Comparison of ENCODE assay signal across 14 cellular contexts in the genomic region with DNA sequence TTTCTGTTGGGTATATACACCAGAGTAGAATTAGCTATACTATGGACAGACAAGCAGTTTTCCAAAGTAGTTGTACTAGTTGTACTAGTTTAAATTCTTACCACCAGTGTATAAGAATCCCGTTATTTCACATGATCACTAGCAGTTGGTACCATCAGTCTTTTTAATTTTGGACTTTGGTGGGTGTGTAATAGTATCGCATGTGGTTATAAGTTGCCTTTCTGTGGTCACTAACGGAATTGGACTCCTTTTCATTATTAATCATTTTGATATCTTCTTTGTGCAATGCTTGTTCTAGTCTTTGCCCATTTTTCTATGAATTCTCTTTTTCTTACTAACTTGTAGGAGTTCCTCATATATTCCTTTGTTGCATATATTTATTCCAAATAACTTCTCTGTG.
A peak's percentile ranks its signal among the peaks of the same experiment; 100 is the strongest.
DNase-seq lines count a peak whose midpoint lies in the region; ATAC-seq lines count a peak whose summit lies in the region.
"Had no signal": no experiment of that assay in that cellular context is flagged by ENCODE, and none has a peak within 500 bp of the region (broad histone marks: within the 10 kb centered on the region; RNA-seq: fewer than 3 reads in every experiment).

No MANE protein-coding gene starts in this region.

- no peak for DNase-seq in activated T-cell treated with anti-CD3 and anti-CD28 coated beads, Interleukin-2, amount 50 U/mL, for 4 hours
- no peak for DNase-seq in activated T-cell treated with anti-CD3 and anti-CD28 coated beads, Interleukin-2, amount 50 U/mL, for 48 hours
- DNase-seq in LHCN-M2 (ENCODE audit: low read depth) = peak; percentile 26
- DNase-seq in activated naive CD8-positive, alpha-beta T cell treated with anti-CD3 and anti-CD28 coated beads for 36 hours = no peak
- DNase-seq in anterior cingulate cortex (lab: John Stamatoyannopoulos, UW) = no peak
- DNase-seq in hypothalamus (lab: John Stamatoyannopoulos, UW) = no peak
- DNase-seq: GM23248, HCEC 1CT, MG63, NCI-H1092, NCI-H510A treated with DMSO at 0.1 percent for 48 hours, PC-9 had no signal

- H3K27ac Mint-ChIP-seq in activated naive CD8-positive, alpha-beta T cell treated with anti-CD3 and anti-CD28 coated beads for 36 hours = peak overlapping the region; percentile 65
- H3K27ac Mint-ChIP-seq in stimulated activated naive CD8-positive, alpha-beta T cell treated with anti-CD3 and anti-CD28 coated beads, Interleukin-15, Interleukin-2, amounts not matched to agents 100 ng/mL and 50 ng/mL, for 24 hours = peak overlapping the region; percentile 74

- peak; percentile 30 to 62 for ATAC-seq in activated T-cell treated with anti-CD3 and anti-CD28 coated beads, Interleukin-2, amount 50 U/mL, for 4 hours
- ATAC-seq in HG03280 (IDR thresholded peaks at IDR 0.05; ENCODE audit: unreplicated experiment) = no peak

- H3K4me3 Mint-ChIP-seq in activated T-cell treated with anti-CD3 and anti-CD28 coated beads, Interleukin-2, amount 50 U/mL, for 4 hours = peak overlapping the region; percentile 6
- H3K4me3 Mint-ChIP-seq in activated naive CD8-positive, alpha-beta T cell treated with anti-CD3 and anti-CD28 coated beads for 36 hours = peak overlapping the region; percentile 22
- peak overlapping the region; percentile 30 for H3K4me3 Mint-ChIP-seq in stimulated activated naive CD8-positive, alpha-beta T cell treated with anti-CD3 and anti-CD28 coated beads, Interleukin-15, Interleukin-2, amounts not matched to agents 100 ng/mL and 50 ng/mL, for 24 hours

- peaks cover 18% of the 10 kb centered on the region for H3K36me3 Mint-ChIP-seq in activated T-cell treated with anti-CD3 and anti-CD28 coated beads, Interleukin-2, amount 50 U/mL, for 4 hours (ENCODE audit: insufficient read depth)
- H3K36me3 Mint-ChIP-seq in activated naive CD8-positive, alpha-beta T cell treated with anti-CD3 and anti-CD28 coated beads for 36 hours = peaks cover 44% of the 10 kb centered on the region
- H3K36me3 Mint-ChIP-seq in stimulated activated naive CD8-positive, alpha-beta T cell treated with anti-CD3 and anti-CD28 coated beads, Interleukin-15, Interleukin-2, amounts not matched to agents 100 ng/mL and 50 ng/mL, for 24 hours (ENCODE audit: low read depth) = peaks cover 56% of the 10 kb centered on the region

- peaks cover 46% of the 10 kb centered on the region for H3K4me1 Mint-ChIP-seq in activated T-cell treated with anti-CD3 and anti-CD28 coated beads, Interleukin-2, amount 50 U/mL, for 4 hours (ENCODE audit: low read depth)
- H3K4me1 Mint-ChIP-seq in activated naive CD8-positive, alpha-beta T cell treated with anti-CD3 and anti-CD28 coated beads for 36 hours = peaks cover 44% of the 10 kb centered on the region
- peaks cover 53% of the 10 kb centered on the region for H3K4me1 Mint-ChIP-seq in stimulated activated naive CD8-positive, alpha-beta T cell treated with anti-CD3 and anti-CD28 coated beads, Interleukin-15, Interleukin-2, amounts not matched to agents 100 ng/mL and 50 ng/mL, for 24 hours (ENCODE audit: low read depth)

- no peaks in the 10 kb centered on the region for H3K27me3 Mint-ChIP-seq in activated T-cell treated with anti-CD3 and anti-CD28 coated beads, Interleukin-2, amount 50 U/mL, for 4 hours (ENCODE audit: low read depth)
- H3K27me3 Mint-ChIP-seq in activated naive CD8-positive, alpha-beta T cell treated with anti-CD3 and anti-CD28 coated beads for 36 hours = no peaks in the 10 kb centered on the region
- H3K27me3 Mint-ChIP-seq in stimulated activated naive CD8-positive, alpha-beta T cell treated with anti-CD3 and anti-CD28 coated beads, Interleukin-15, Interleukin-2, amounts not matched to agents 100 ng/mL and 50 ng/mL, for 24 hours = no peaks in the 10 kb centered on the region

- H3K9me3 Mint-ChIP-seq in activated T-cell treated with anti-CD3 and anti-CD28 coated beads, Interleukin-2, amount 50 U/mL, for 4 hours = no peaks in the 10 kb centered on the region
- peaks cover 6% of the 10 kb centered on the region for H3K9me3 Mint-ChIP-seq in activated naive CD8-positive, alpha-beta T cell treated with anti-CD3 and anti-CD28 coated beads for 36 hours
- H3K9me3 Mint-ChIP-seq in stimulated activated naive CD8-positive, alpha-beta T cell treated with anti-CD3 and anti-CD28 coated beads, Interleukin-15, Interleukin-2, amounts not matched to agents 100 ng/mL and 50 ng/mL, for 24 hours = no peaks in the 10 kb centered on the region
